In genomic region chr18:27750014-27750413, GRCh38 we compare ENCODE assay signal across 9 cellular contexts.
A peak's percentile ranks its signal among the peaks of the same experiment; 100 is the strongest.
DNase-seq lines count a peak whose midpoint lies in the region; ATAC-seq and TF ChIP-seq lines count a peak whose summit lies in the region.
"Had no signal": no experiment of that assay in that cellular context is flagged by ENCODE, and none has a peak within 500 bp of the region (broad histone marks: within the 10 kb centered on the region; RNA-seq: fewer than 3 reads in every experiment).

No MANE protein-coding gene starts in this region.

- H3K27ac ChIP-seq in DOHH2 (ENCODE audit: low read depth, low read length), result no peak overlapping the region
- no peak overlapping the region for H3K27ac ChIP-seq in SK-N-SH (ENCODE audit: low read depth in 2 of 2, low read length in 1 of 2)
- no peak overlapping the region for H3K27ac ChIP-seq in heart right ventricle
- H3K27ac ChIP-seq in testis, result no peak overlapping the region

- intact Hi-C loops in heart right ventricle (cut with DNase I) (loop anchor here in 8 of 10 donors (1.0 to 5.0 kb wide), 3 partner anchors 63 to 145 kb away; no protein-coding TSS in a partner anchor), testis (cut with DNase I; ENCODE audit: low total_unique reads) (no loop called here)

- H3K4me1 ChIP-seq in DOHH2 (ENCODE audit: control insufficient read depth, low read length), result no peaks in the 10 kb centered on the region
- H3K4me1 ChIP-seq in SK-N-SH (ENCODE audit: control insufficient read depth in 1 of 2, insufficient read depth in 2 of 2, low read depth in 1 of 2, low read length in 1 of 2), result no peaks in the 10 kb centered on the region; a peak in 1 of 4 replicates
- no peaks in the 10 kb centered on the region for H3K4me1 ChIP-seq in heart right ventricle
- no peaks in the 10 kb centered on the region for H3K4me1 ChIP-seq in testis

- DNase-seq in KBM-7, result peak; percentile 32
- DNase-seq in SK-N-SH, result peak; percentile 34
- DNase-seq in heart right ventricle, result peak in 1 of 2 donors; percentile 29
- DNase-seq in testis, result peak; percentile 66
- DNase-seq in activated naive CD8-positive, alpha-beta T cell treated with anti-CD3 and anti-CD28 coated beads for 36 hours, result no peak
- DNase-seq in GM19240 (ENCODE audit: insufficient read length, low spot score), result no peak

- H3K36me3 ChIP-seq in DOHH2 (ENCODE audit: control insufficient read depth, low read length), result no peaks in the 10 kb centered on the region
- no peaks in the 10 kb centered on the region for H3K36me3 ChIP-seq in SK-N-SH (replicated peaks in 1 of 2; ENCODE audit: control insufficient read depth in 1 of 2, insufficient read depth in 2 of 2, low read length in 1 of 2)
- no peaks in the 10 kb centered on the region for H3K36me3 ChIP-seq in heart right ventricle
- no peaks in the 10 kb centered on the region for H3K36me3 ChIP-seq in testis (ENCODE audit: low read depth, missing control alignments)

- TF ChIP-seq POLR2A in testis (IDR thresholded peaks at IDR 0.05), result no peak

- WGBS in SK-N-SH (ENCODE audit: low lambda C conversion rate), result 15% methylated on average over 3 of the region's 3 CpGs
- 0 to 2% methylated on average over 3 of the region's 3 CpGs for WGBS in heart right ventricle, 2 donors
- 21 to 40% methylated on average over 3 of the region's 3 CpGs for WGBS in testis, 2 donors

- H3K9me3 ChIP-seq in DOHH2 (ENCODE audit: control insufficient read depth, insufficient read depth, low read length) (no peaks in the 10 kb centered on the region), SK-N-SH (no peaks in the 10 kb centered on the region), heart right ventricle (no peaks in the 10 kb centered on the region), testis (no peaks in the 10 kb centered on the region)

- H3K79me2 ChIP-seq in DOHH2 (ENCODE audit: control insufficient read depth, low read length), result no peaks in the 10 kb centered on the region
- no peaks in the 10 kb centered on the region for H3K79me2 ChIP-seq in SK-N-SH (ENCODE audit: insufficient read depth)

- H3K4me1 Mint-ChIP-seq in activated naive CD8-positive, alpha-beta T cell treated with anti-CD3 and anti-CD28 coated beads for 36 hours, result no peaks in the 10 kb centered on the region
- H3K4me1 Mint-ChIP-seq: IgD-negative memory B cell had no signal

- peak; percentile 67 for TF ChIP-seq RAD21 in SK-N-SH (IDR thresholded peaks at IDR 0.05; ENCODE audit: low read length)

- H2AFZ ChIP-seq in SK-N-SH (ENCODE audit: low read depth), result no peak overlapping the region

- no peak overlapping the region for H3K4me3 Mint-ChIP-seq in activated naive CD8-positive, alpha-beta T cell treated with anti-CD3 and anti-CD28 coated beads for 36 hours
- H3K4me3 Mint-ChIP-seq: IgD-negative memory B cell had no signal

- H3K4me2 ChIP-seq in DOHH2 (ENCODE audit: low read length) (no peak overlapping the region), SK-N-SH (no peak overlapping the region)

- no peak for TF ChIP-seq EP300 in SK-N-SH (IDR thresholded peaks at IDR 0.05; ENCODE audit: borderline replicate concordance in 1 of 2, low read depth in 1 of 2, low read length in 1 of 2)

- peaks cover 6% of the 10 kb centered on the region for H3K9me3 Mint-ChIP-seq in activated naive CD8-positive, alpha-beta T cell treated with anti-CD3 and anti-CD28 coated beads for 36 hours

- ATAC-seq in heart right ventricle, result peak in 7 of 8 donors; percentile 38 to 84 (median 77)
- ATAC-seq in HG03521 (IDR thresholded peaks at IDR 0.05; ENCODE audit: unreplicated experiment), result no peak

- H3K9me2 ChIP-seq in DOHH2 (replicated peaks; ENCODE audit: control insufficient read depth, low read length) (no peaks in the 10 kb centered on the region), SK-N-SH (no peaks in the 10 kb centered on the region)

- no peaks in the 10 kb centered on the region for H3K27me3 Mint-ChIP-seq in activated naive CD8-positive, alpha-beta T cell treated with anti-CD3 and anti-CD28 coated beads for 36 hours
- H3K27me3 Mint-ChIP-seq: IgD-negative memory B cell had no signal

- peak; percentile 47 for TF ChIP-seq CTCF in DOHH2 (IDR thresholded peaks at IDR 0.05; ENCODE audit: low read depth, low read length, poor library complexity, severe bottlenecking)
- peak; percentile 70 for TF ChIP-seq CTCF in SK-N-SH (IDR thresholded peaks at IDR 0.05)
- TF ChIP-seq CTCF in heart right ventricle (IDR thresholded peaks at IDR 0.05), result peak in 7 of 9 donors; percentile 54 to 73 (median 65)
- TF ChIP-seq CTCF in testis (IDR thresholded peaks at IDR 0.05), result peak in 2 of 3 experiments; percentile 22 to 47

- CTCF ChIA-PET in SK-N-SH (lab: Yijun Ruan, JAX), result interaction anchor here (0.6 to 2.1 kb wide), 16 partner anchors 13 to 817 kb away, joined by 3 to 10 read pairs (median 4); no protein-coding TSS in a partner anchor

- H3K9ac ChIP-seq in SK-N-SH, result no peak overlapping the region

- in situ Hi-C loops in KBM-7 (cut with MboI; ENCODE audit: low pct_unique_long_range_greater_than_20kb, low sequenced_read_pairs), result no loop called here

- no peaks in the 10 kb centered on the region for H3K36me3 Mint-ChIP-seq in activated naive CD8-positive, alpha-beta T cell treated with anti-CD3 and anti-CD28 coated beads for 36 hours
- H3K36me3 Mint-ChIP-seq: IgD-negative memory B cell had no signal

- POLR2A ChIA-PET in SK-N-SH (lab: Yijun Ruan, JAX), result no interaction called here

- H3K27ac Mint-ChIP-seq in activated naive CD8-positive, alpha-beta T cell treated with anti-CD3 and anti-CD28 coated beads for 36 hours, result no peak overlapping the region
- H3K27ac Mint-ChIP-seq: IgD-negative memory B cell had no signal

- H4K20me1 ChIP-seq in DOHH2 (ENCODE audit: control insufficient read depth, insufficient read depth, low read depth, low read length), result no peaks in the 10 kb centered on the region
- H4K20me1 ChIP-seq in SK-N-SH (ENCODE audit: insufficient read depth), result no peaks in the 10 kb centered on the region

- no peaks in the 10 kb centered on the region for H3F3A ChIP-seq in DOHH2 (ENCODE audit: control insufficient read depth, insufficient read depth)
- no peaks in the 10 kb centered on the region for H3F3A ChIP-seq in SK-N-SH (replicated peaks; ENCODE audit: insufficient read depth)

- H3K27me3 ChIP-seq in DOHH2 (ENCODE audit: control insufficient read depth, low read length) (no peaks in the 10 kb centered on the region), SK-N-SH (ENCODE audit: insufficient read depth) (no peaks in the 10 kb centered on the region), heart right ventricle (no peaks in the 10 kb centered on the region), testis (no peaks in the 10 kb centered on the region)

- H3K4me3 ChIP-seq in DOHH2 (ENCODE audit: low read length) (no peak overlapping the region), SK-N-SH (ENCODE audit: low read depth in 2 of 2, low read length in 1 of 2) (no peak overlapping the region; a peak in 1 of 4 replicates), heart right ventricle (no peak overlapping the region), testis (no peak overlapping the region)

TF ChIP-seq in SK-N-SH, 30 proteins besides CTCF, POLR2A, EP300 and RAD21:
- TF ChIP-seq, protein P1, sequence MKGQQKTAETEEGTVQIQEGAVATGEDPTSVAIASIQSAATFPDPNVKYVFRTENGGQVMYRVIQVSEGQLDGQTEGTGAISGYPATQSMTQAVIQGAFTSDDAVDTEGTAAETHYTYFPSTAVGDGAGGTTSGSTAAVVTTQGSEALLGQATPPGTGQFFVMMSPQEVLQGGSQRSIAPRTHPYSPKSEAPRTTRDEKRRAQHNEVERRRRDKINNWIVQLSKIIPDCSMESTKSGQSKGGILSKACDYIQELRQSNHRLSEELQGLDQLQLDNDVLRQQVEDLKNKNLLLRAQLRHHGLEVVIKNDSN (IDR thresholded peaks at IDR 0.05; ENCODE audit: borderline replicate concordance, low read depth), result no peak
- TF ChIP-seq EZH2phosphoT487 (IDR thresholded peaks at IDR 0.05; ENCODE audit: borderline replicate concordance, low read depth) (no peak), SMC3 (IDR thresholded peaks at IDR 0.05; ENCODE audit: low read depth, low read length) (peak; percentile 54), ELF1 (IDR thresholded peaks at IDR 0.05) (no peak), RFX5 (IDR thresholded peaks at IDR 0.05; ENCODE audit: low read length) (no peak)
- TF ChIP-seq, protein P2, sequence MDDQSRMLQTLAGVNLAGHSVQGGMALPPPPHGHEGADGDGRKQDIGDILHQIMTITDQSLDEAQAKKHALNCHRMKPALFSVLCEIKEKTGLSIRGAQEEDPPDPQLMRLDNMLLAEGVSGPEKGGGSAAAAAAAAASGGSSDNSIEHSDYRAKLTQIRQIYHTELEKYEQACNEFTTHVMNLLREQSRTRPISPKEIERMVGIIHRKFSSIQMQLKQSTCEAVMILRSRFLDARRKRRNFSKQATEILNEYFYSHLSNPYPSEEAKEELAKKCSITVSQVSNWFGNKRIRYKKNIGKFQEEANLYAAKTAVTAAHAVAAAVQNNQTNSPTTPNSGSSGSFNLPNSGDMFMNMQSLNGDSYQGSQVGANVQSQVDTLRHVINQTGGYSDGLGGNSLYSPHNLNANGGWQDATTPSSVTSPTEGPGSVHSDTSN (IDR thresholded peaks at IDR 0.05), result peak; percentile 25; the same call in 1 of the 2 replicates

Comparison
In these comparisons a context has a peak if more than half of its experiments do, and no peak if none do; other contexts are left out.
1. DNase-seq: peak in KBM-7 (single experiment), SK-N-SH (single experiment) and testis (single experiment); none in activated naive CD8-positive, alpha-beta T cell treated with anti-CD3 and anti-CD28 coated beads for 36 hours (single experiment) and GM19240 (single experiment).
2. Peak in every context shown above with its lines, with median percentiles within 50 percentile points of each other: CTCF ChIP-seq.